Comparison of ENCODE assay signal across 16 cellular contexts in the genomic region with DNA sequence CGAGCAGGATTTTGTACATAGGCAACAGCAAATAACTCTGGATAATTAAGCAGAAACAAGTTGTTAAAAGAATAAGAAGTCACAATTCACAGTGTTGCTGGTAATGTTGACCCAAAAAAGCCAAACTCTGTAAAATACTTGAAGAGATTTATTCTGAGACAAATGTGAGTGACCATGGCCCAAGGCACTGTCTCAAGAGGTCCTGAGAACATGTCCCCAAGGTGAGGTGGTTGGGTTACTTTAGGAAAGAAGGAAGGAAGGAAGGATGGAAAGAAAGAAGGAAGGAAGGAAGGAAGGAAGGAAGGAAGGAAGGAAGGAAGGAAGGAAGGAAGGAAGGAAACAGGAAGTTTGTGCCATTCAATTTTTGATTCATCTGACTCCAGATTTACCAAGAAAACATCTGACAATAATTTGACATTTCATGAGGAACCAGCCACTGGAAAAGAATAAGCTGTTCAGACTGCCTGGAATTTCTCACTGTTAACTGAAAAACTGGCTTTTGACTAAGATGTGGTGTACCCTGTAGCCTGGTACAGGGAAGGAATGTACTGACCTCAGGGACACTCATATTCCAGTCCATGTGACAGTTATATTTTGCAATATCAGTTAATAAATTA.
"Had no signal": no experiment of that assay in that cellular context is flagged by ENCODE, and none has a peak within 500 bp of the region (broad histone marks: within the 10 kb centered on the region; RNA-seq: fewer than 3 reads in every experiment).

No MANE protein-coding gene starts in this region.

- H3K9me3 Mint-ChIP-seq: activated T-cell treated with anti-CD3 and anti-CD28 coated beads, Interleukin-2, amount 50 U/mL, for 24 hours had no signal

- H3K27ac ChIP-seq: brain microvascular endothelial cell, heart left ventricle, lower lobe of right lung, ovary, thyroid gland had no signal

- H3K36me3 Mint-ChIP-seq: activated naive CD8-positive, alpha-beta T cell had no signal

- H3K4me1 ChIP-seq: lower lobe of right lung, thyroid gland had no signal

- H3K4me3 ChIP-seq: heart left ventricle, lower lobe of right lung, ovary, thyroid gland had no signal

- H3K4me3 Mint-ChIP-seq: activated naive CD8-positive, alpha-beta T cell; activated T-cell treated with anti-CD3 and anti-CD28 coated beads, Interleukin-2, amount 50 U/mL, for 24 hours; central memory CD8-positive, alpha-beta T cell; neural crest cell had no signal

- H3K27me3 ChIP-seq: brain microvascular endothelial cell, heart left ventricle, ovary, thyroid gland had no signal

- DNase-seq: activated CD4-positive, alpha-beta T cell treated with anti-CD3 and anti-CD28 coated beads for 1 hour; activated CD4-positive, alpha-beta T cell treated with anti-CD3 and anti-CD28 coated beads, Interleukin-2, amount 50 U/mL, for 48 hours; activated gamma-delta T cell; activated T-cell treated with anti-CD3 and anti-CD28 coated beads, Interleukin-2, amount 50 U/mL, for 24 hours; brain microvascular endothelial cell; effector memory CD4-positive, alpha-beta T cell; heart left ventricle; left colon; lower lobe of right lung; midbrain; ovary; stimulated activated CD4-positive, alpha-beta T cell treated with anti-CD3 and anti-CD28 coated beads, Interleukin-2, amount 100 ng/mL, for 24 hours; thyroid gland had no signal

- H3K9me3 ChIP-seq: lower lobe of right lung, ovary, thyroid gland had no signal

- H3K36me3 ChIP-seq: brain microvascular endothelial cell, heart left ventricle, lower lobe of right lung, ovary, thyroid gland had no signal

- H3K4me1 Mint-ChIP-seq: central memory CD8-positive, alpha-beta T cell; neural crest cell had no signal

- H3K27ac Mint-ChIP-seq: activated naive CD8-positive, alpha-beta T cell; activated T-cell treated with anti-CD3 and anti-CD28 coated beads, Interleukin-2, amount 50 U/mL, for 24 hours had no signal
